Comparison of ENCODE assay signal across 18 cellular contexts in genomic region chr1:154435801-154436200, GRCh38.
"Had no signal": no experiment of that assay in that cellular context is flagged by ENCODE, and none has a peak within 500 bp of the region (broad histone marks: within the 10 kb centered on the region; RNA-seq: fewer than 3 reads in every experiment).

No MANE protein-coding gene starts in this region.

- H3K27ac Mint-ChIP-seq: activated B cell treated with CpG ODN at 0.5 μM for 24 hours; activated CD8-positive, alpha-beta T cell treated with anti-CD3 and anti-CD28 coated beads, Interleukin-2, amount 10 ng/mL, durations not matched to agents 7 days and 5 days; activated naive CD8-positive, alpha-beta T cell treated with anti-CD3 and anti-CD28 coated beads, Interleukin-2, amount 10 ng/mL, durations not matched to agents 7 days and 5 days; activated T-helper 1 cell treated with anti-CD3 and anti-CD28 coated beads, Interleukin-12 subunit alpha, Interleukin-12 subunit beta, Interleukin-2, Interleukin-4 antibody, amounts not matched to agents 30 ng/mL and 10 ng/mL and 1 ng/mL, durations not matched to agents 14 hours and 24 hours and 36 hours; memory B cell had no signal

- DNase-seq: activated B cell treated with CpG ODN at 0.5 μM for 24 hours; activated CD4-positive, alpha-beta T cell treated with anti-CD3 and anti-CD28 coated beads for 48 hours; activated CD8-positive, alpha-beta memory T cell treated with anti-CD3 and anti-CD28 coated beads, Interleukin-2, amount 50 U/mL, for 48 hours; activated CD8-positive, alpha-beta T cell treated with anti-CD3 and anti-CD28 coated beads, Interleukin-2, amount 10 ng/mL, durations not matched to agents 7 days and 5 days; activated naive CD8-positive, alpha-beta T cell treated with anti-CD3 and anti-CD28 coated beads, Interleukin-2, amount 10 ng/mL, durations not matched to agents 7 days and 5 days; brain microvascular endothelial cell; cerebellar nuclear complex; effector memory CD4-positive, alpha-beta T cell; occipital lobe; right lobe of liver; spleen; thyroid gland had no signal

- H3K4me3 ChIP-seq: hepatocyte, left lung, right lobe of liver, spleen, thyroid gland had no signal

- H3K36me3 Mint-ChIP-seq: activated naive CD8-positive, alpha-beta T cell treated with anti-CD3 and anti-CD28 coated beads, Interleukin-2, amount 10 ng/mL, durations not matched to agents 7 days and 5 days; natural killer cell treated with Interleukin-12 subunit alpha and Interleukin-12 subunit beta and Interleukin-15 and Interleukin-18, amount 100 ng/mL, for 72 hours had no signal

- H3K27me3 Mint-ChIP-seq: activated B cell treated with CpG ODN at 0.5 μM for 24 hours; activated naive CD8-positive, alpha-beta T cell treated with anti-CD3 and anti-CD28 coated beads, Interleukin-2, amount 10 ng/mL, durations not matched to agents 7 days and 5 days; dendritic cell treated with granulocyte-macrophage colony-stimulating factor and Interleukin-4, amounts not matched to agents 40 ng/mL and 50 ng/mL, for 4 days; memory B cell had no signal

- H3K27ac ChIP-seq: brain microvascular endothelial cell, hepatocyte, right lobe of liver, spleen had no signal

- H3K9me3 Mint-ChIP-seq: activated B cell treated with CpG ODN at 0.5 μM for 24 hours; activated naive CD8-positive, alpha-beta T cell treated with anti-CD3 and anti-CD28 coated beads, Interleukin-2, amount 10 ng/mL, durations not matched to agents 7 days and 5 days; activated T-helper 1 cell treated with anti-CD3 and anti-CD28 coated beads, Interleukin-12 subunit alpha, Interleukin-12 subunit beta, Interleukin-2, Interleukin-4 antibody, amounts not matched to agents 30 ng/mL and 10 ng/mL and 1 ng/mL, durations not matched to agents 14 hours and 24 hours and 36 hours; dendritic cell treated with granulocyte-macrophage colony-stimulating factor and Interleukin-4, amounts not matched to agents 40 ng/mL and 50 ng/mL, for 4 days; memory B cell; natural killer cell treated with Interleukin-12 subunit alpha and Interleukin-12 subunit beta and Interleukin-15 and Interleukin-18, amount 100 ng/mL, for 72 hours had no signal

- H3K36me3 ChIP-seq: brain microvascular endothelial cell had no signal

- H3K9me3 ChIP-seq: left lung, right lobe of liver, spleen, thyroid gland had no signal

- ATAC-seq: activated CD8-positive, alpha-beta T cell treated with anti-CD3 and anti-CD28 coated beads, Interleukin-2, amount 10 ng/mL, durations not matched to agents 7 days and 5 days; left lung; natural killer cell treated with Interleukin-12 subunit alpha and Interleukin-12 subunit beta and Interleukin-15 and Interleukin-18, amount 100 ng/mL, for 72 hours had no signal

- H3K4me3 Mint-ChIP-seq: activated B cell treated with CpG ODN at 0.5 μM for 24 hours; activated CD8-positive, alpha-beta T cell treated with anti-CD3 and anti-CD28 coated beads, Interleukin-2, amount 10 ng/mL, durations not matched to agents 7 days and 5 days; activated naive CD8-positive, alpha-beta T cell treated with anti-CD3 and anti-CD28 coated beads, Interleukin-2, amount 10 ng/mL, durations not matched to agents 7 days and 5 days; activated T-helper 1 cell treated with anti-CD3 and anti-CD28 coated beads, Interleukin-12 subunit alpha, Interleukin-12 subunit beta, Interleukin-2, Interleukin-4 antibody, amounts not matched to agents 30 ng/mL and 10 ng/mL and 1 ng/mL, durations not matched to agents 14 hours and 24 hours and 36 hours; dendritic cell treated with granulocyte-macrophage colony-stimulating factor and Interleukin-4, amounts not matched to agents 40 ng/mL and 50 ng/mL, for 4 days; memory B cell; natural killer cell treated with Interleukin-12 subunit alpha and Interleukin-12 subunit beta and Interleukin-15 and Interleukin-18, amount 100 ng/mL, for 72 hours had no signal

- H3K27me3 ChIP-seq: brain microvascular endothelial cell, hepatocyte, left lung, right lobe of liver, spleen, thyroid gland had no signal
